ENCODE assay signal across 18 cellular contexts in the genomic region with DNA sequence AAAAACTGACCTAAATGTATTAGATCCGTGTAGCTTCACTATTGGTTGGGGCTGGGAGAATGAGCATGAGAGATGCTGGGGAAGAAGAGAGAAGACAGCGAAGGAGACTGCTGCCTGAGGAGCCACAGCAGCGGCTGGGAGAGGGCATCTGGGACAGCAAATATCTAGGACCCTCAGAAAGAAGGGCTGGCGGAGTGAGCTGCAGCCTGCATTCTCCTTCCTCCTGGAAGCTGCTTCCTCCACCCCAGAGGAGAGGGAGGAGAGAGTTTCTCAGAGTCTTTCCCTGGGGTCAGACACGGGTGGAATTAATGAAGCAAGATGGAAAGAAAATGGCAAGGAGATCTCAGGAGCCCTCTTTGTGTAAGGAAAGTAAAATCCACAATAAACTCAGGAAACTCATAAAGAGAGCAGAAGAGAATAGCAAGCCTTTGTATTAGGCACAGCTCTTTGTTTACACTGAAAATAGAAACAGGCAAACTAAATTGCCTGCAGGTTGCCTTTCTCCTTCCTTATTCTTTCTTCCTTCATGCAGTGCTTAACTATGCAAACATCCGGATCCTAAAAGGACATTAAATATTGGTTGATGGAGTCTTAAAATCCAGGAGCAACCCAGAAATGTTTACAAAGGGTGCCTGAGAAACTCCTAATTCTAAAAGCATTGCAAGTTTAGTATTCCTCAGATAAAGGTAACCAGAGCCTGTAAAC.
A peak's percentile ranks its signal among the peaks of the same experiment; 100 is the strongest.
DNase-seq lines count a peak whose midpoint lies in the region; ATAC-seq, FAIRE-seq and TF ChIP-seq lines count a peak whose summit lies in the region.
"Had no signal": no experiment of that assay in that cellular context is flagged by ENCODE, and none has a peak within 500 bp of the region (broad histone marks: within the 10 kb centered on the region; RNA-seq: fewer than 3 reads in every experiment).

No MANE protein-coding gene starts in this region.

- H3K4me3 ChIP-seq in small intestine (ENCODE audit: low read depth in 1 of 2, low read length in 2 of 2) = no peak overlapping the region
- H3K4me3 ChIP-seq: coronary artery had no signal

- H3K27me3 ChIP-seq in small intestine (ENCODE audit: control insufficient read depth in 2 of 2, insufficient read depth in 2 of 2, low read length in 2 of 2) = no peaks in the 10 kb centered on the region

- H3K4me1 ChIP-seq in small intestine (ENCODE audit: control insufficient read depth in 2 of 2, insufficient read depth in 1 of 2, low read depth in 1 of 2, low read length in 1 of 2) = no peaks in the 10 kb centered on the region

- TF ChIP-seq CTCF in activated CD8-positive, alpha-beta T cell treated with anti-CD3 and anti-CD28 coated beads for 36 hours (IDR thresholded peaks at IDR 0.05) = no peak

- no peaks in the 10 kb centered on the region for H3K4me1 Mint-ChIP-seq in activated CD8-positive, alpha-beta T cell treated with anti-CD3 and anti-CD28 coated beads for 36 hours (ENCODE audit: low read depth)
- H3K4me1 Mint-ChIP-seq: CD8-positive, alpha-beta memory T cell had no signal

- CTCF ChIA-PET in activated CD8-positive, alpha-beta T cell treated with anti-CD3 and anti-CD28 coated beads for 36 hours (lab: Charles Lee) = interaction anchor here (1.0 to 1.1 kb wide), 2 partner anchors 24 to 263 kb away, joined by 3 to 4 read pairs; no protein-coding TSS in a partner anchor

- no peaks in the 10 kb centered on the region for H3K36me3 Mint-ChIP-seq in activated CD8-positive, alpha-beta T cell treated with anti-CD3 and anti-CD28 coated beads for 36 hours (ENCODE audit: low read depth)
- H3K36me3 Mint-ChIP-seq: CD8-positive, alpha-beta memory T cell had no signal

- ATAC-seq in activated CD8-positive, alpha-beta T cell treated with anti-CD3 and anti-CD28 coated beads for 36 hours = no peak
- ATAC-seq: esophagus mucosa had no signal

- no peak for FAIRE-seq in small intestine (lab: Jason Lieb, UNC)
- FAIRE-seq: G401.6, keratinocyte had no signal

- no peak overlapping the region for H3K27ac Mint-ChIP-seq in activated CD8-positive, alpha-beta T cell treated with anti-CD3 and anti-CD28 coated beads for 36 hours
- H3K27ac Mint-ChIP-seq: CD8-positive, alpha-beta memory T cell had no signal

- H3K4me3 Mint-ChIP-seq in activated CD8-positive, alpha-beta T cell treated with anti-CD3 and anti-CD28 coated beads for 36 hours = no peak overlapping the region
- H3K4me3 Mint-ChIP-seq: CD8-positive, alpha-beta memory T cell had no signal

- POLR2A ChIA-PET in activated CD8-positive, alpha-beta T cell treated with anti-CD3 and anti-CD28 coated beads for 36 hours (lab: Charles Lee) = no interaction called here

- peaks cover 4% of the 10 kb centered on the region for H3K27me3 Mint-ChIP-seq in activated CD8-positive, alpha-beta T cell treated with anti-CD3 and anti-CD28 coated beads for 36 hours

- no peaks in the 10 kb centered on the region for H3K9me3 ChIP-seq in small intestine (ENCODE audit: control insufficient read depth, low read depth)

- no peak overlapping the region for H3K27ac ChIP-seq in small intestine (ENCODE audit: low read depth in 1 of 2, low read length in 1 of 2)
- H3K27ac ChIP-seq: coronary artery had no signal

- intact Hi-C loops in activated CD8-positive, alpha-beta T cell treated with anti-CD3 and anti-CD28 coated beads for 36 hours (cut with micrococcal nuclease) = no loop called here

- peak; percentile 29 for DNase-seq in NCI-H2029 (lab: John Stamatoyannopoulos, UW)
- no peak for DNase-seq in NCI-H2029 treated with DMSO at 0.1 percent for 48 hours (lab: John Stamatoyannopoulos, UW)
- DNase-seq in NCI-H748 treated with DMSO at 0.1 percent for 48 hours (lab: John Stamatoyannopoulos, UW) = peak; percentile 58
- peak; percentile 48 for DNase-seq in left kidney (ENCODE audit: low read depth, low spot score)
- peak; percentile 32 for DNase-seq in small intestine
- no peak for DNase-seq in RPMI8226
- no peak for DNase-seq in activated CD8-positive, alpha-beta T cell treated with anti-CD3 and anti-CD28 coated beads for 36 hours
- no peak for DNase-seq in stimulated activated CD4-positive, alpha-beta T cell treated with anti-CD3 and anti-CD28 coated beads, Interleukin-4, amount 100 ng/mL, for 1 hour
- DNase-seq: activated CD4-positive, CD25-positive, alpha-beta regulatory T cell; activated gamma-delta T cell; aorta; CD8-positive, alpha-beta memory T cell; MM.1S; T-helper 1 cell had no signal

- WGBS in small intestine, 3 donors = 56 to 64% (median 59%) methylated on average over 6 of the region's 6 CpGs

- H3K9me3 Mint-ChIP-seq in activated CD8-positive, alpha-beta T cell treated with anti-CD3 and anti-CD28 coated beads for 36 hours = no peaks in the 10 kb centered on the region

- no peaks in the 10 kb centered on the region for H3K36me3 ChIP-seq in small intestine (ENCODE audit: control insufficient read depth in 2 of 2, insufficient read depth in 2 of 2, low read length in 2 of 2)

Comparison
In these comparisons a context has a peak if more than half of its experiments do, and no peak if none do; other contexts are left out.
1. DNase-seq: peak in NCI-H2029 (single experiment), NCI-H748 treated with DMSO at 0.1 percent for 48 hours (single experiment), left kidney (single experiment) and small intestine (single experiment); none in NCI-H2029 treated with DMSO at 0.1 percent for 48 hours (single experiment), RPMI8226 (single experiment), activated CD8-positive, alpha-beta T cell treated with anti-CD3 and anti-CD28 coated beads for 36 hours (single experiment) and stimulated activated CD4-positive, alpha-beta T cell treated with anti-CD3 and anti-CD28 coated beads, Interleukin-4, amount 100 ng/mL, for 1 hour (single experiment).